In the genomic region with DNA sequence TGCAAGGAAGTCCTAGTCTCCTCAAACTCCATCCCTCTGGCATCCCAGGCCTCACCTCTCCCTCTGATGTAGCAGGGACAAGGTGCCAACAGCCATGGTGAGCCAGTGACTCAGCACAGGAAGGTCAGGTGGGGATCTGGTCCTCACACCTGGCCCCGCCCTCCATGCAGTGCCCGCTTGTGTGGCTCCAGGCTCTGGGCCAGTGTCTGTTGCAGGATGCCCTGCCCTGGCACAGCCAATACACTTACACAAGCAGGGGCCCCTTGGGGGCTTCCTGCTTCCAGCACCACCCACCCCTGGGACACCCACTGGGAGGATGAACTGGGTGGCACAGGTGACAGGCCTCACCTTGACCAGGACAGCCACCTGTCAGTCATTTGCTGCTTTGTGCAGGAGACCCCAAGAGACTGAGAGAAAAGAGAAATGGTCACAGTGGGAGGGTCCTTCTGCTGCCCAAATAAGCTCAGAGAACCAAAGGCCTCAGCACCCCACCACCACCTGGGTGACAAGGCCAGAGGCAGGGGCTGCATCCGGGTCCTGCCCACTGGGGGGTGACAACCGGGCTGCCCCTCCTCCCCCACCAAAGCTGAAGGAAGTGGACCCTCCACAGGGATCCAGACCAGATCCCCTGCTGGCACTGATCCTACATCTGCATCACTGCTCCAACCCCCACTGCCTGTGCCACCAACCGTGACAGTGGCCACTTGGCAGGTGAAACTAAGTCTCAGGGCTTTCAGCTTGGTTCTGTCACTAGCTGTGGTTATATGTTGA, we compare ENCODE assay signal across 25 cellular contexts.
"Had no signal": no experiment of that assay in that cellular context is flagged by ENCODE, and none has a peak within 500 bp of the region (broad histone marks: within the 10 kb centered on the region; RNA-seq: fewer than 3 reads in every experiment).

No MANE protein-coding gene starts in this region.

- H3K27me3 Mint-ChIP-seq: IgD-negative memory B cell had no signal

- ATAC-seq: K562, Panc1, PC-3, Right ventricle myocardium inferior, SK-N-SH treated with all-trans-retinoic acid at 6 μM for 48 hours had no signal

- H3K9ac ChIP-seq: KMS-11 had no signal

- H3K4me2 ChIP-seq: KMS-11 had no signal

- H3K4me3 Mint-ChIP-seq: IgD-negative memory B cell had no signal

- H3K27ac ChIP-seq: HL-60, KMS-11, RWPE1, SJCRH30 had no signal

- H3K27me3 ChIP-seq: SJCRH30 had no signal

- H3K36me3 ChIP-seq: SJCRH30 had no signal

- H3K9me3 ChIP-seq: SJCRH30 had no signal

- H3K36me3 Mint-ChIP-seq: IgD-negative memory B cell had no signal

- DNase-seq: Kasumi-1, MV-4-11, NCI-H1048, NCI-H1105, NCI-H1436 treated with DMSO at 0.1 percent for 48 hours, NCI-H1694, NCI-H187 treated with DMSO at 0.1 percent for 48 hours, NCI-H2029 treated with DMSO at 0.1 percent for 48 hours, NCI-H2171 treated with DMSO at 0.1 percent for 48 hours, NCI-H345, NCI-H446 treated with DMSO at 0.1 percent for 48 hours, NCI-H510A treated with DMSO at 0.1 percent for 48 hours, NCI-H526, NCI-H82, PC-3, SHP77 treated with DMSO at 0.1 percent for 48 hours, SJCRH30 had no signal

- H3K4me1 Mint-ChIP-seq: IgD-negative memory B cell had no signal

- H3K4me1 ChIP-seq: SJCRH30 had no signal

- H3K4me3 ChIP-seq: K562, SJCRH30 had no signal

- H3K27ac Mint-ChIP-seq: IgD-negative memory B cell had no signal
